ENCODE assay signal across 8 cellular contexts in the genomic region with DNA sequence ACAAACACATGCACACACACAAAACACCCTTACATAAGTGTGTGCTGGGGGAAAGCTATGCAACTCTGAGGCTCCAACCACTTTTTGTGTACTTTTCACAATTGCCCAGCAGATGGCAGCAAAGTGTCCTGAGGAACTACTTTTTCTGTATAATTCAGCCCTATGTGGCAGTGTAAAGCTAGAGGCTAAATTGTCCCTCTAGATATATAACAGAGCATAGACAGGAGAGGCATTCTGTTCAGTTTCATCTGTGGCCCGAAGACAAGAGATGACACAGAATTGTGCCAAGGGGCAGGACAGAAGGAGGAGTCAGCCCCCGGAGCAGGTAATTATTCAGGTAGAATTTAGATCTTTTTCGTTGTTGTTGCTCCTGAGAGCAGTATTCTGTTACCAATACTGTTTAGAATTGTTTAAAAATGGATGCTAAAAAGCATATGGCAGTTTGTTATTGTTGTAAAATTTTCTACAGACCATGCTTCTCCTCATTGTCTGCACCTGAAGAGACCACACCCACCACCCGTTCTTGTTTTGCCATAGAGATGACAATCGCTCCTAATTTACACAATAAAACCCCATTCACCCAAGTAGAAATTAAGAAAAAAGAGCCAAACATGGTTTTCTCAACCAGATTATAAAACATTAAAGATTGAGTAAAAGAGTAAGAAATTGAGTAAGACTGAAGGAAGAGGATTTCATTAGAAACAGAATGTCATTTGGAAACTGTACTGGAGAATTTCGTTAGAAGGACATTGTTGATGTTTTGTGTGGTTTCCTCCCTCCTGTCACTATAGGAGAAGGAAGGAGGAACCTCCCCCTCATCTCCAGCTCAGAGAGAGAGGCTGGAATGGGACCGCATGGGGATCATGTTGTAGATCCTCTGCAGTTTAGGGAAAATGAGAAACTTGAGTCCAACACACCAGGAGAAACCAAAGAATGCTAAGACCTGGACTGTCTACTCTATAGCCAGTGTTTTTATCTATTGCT. TPM values are rescaled to one million over a fixed set of nuclear protein-coding genes. Genes with fewer than 3 reads are reported as not detected.
DNase-seq lines count a peak whose midpoint lies in the region; ATAC-seq and TF ChIP-seq lines count a peak whose summit lies in the region.

No MANE protein-coding gene starts in this region.

- TF ChIP-seq CTCF in dorsolateral prefrontal cortex (IDR thresholded peaks at IDR 0.05 in 54 of 56, conservative IDR thresholded peaks at IDR 0.05 in 2 of 56; ENCODE audit: low read depth in 1 of 56, partially characterized antibody in 56 of 56), result peak; percentile 57 to 86 (median 76)

- DNase-seq in AML-193 (lab: John Stamatoyannopoulos, UW), result peak; percentile 82 to 83
- DNase-seq in NCI-H69 (lab: John Stamatoyannopoulos, UW), result peak; percentile 74
- peak; percentile 21 to 60 for DNase-seq in activated CD4-positive, alpha-beta T cell treated with anti-CD3 and anti-CD28 coated beads, Interleukin-2, amount 50 U/mL, for 24 hours (ENCODE audit: low read depth in 1 of 2, low spot score in 1 of 2)
- peak in 5 of 10 donors; percentile 21 to 63 (median 52) for DNase-seq in dorsolateral prefrontal cortex
- DNase-seq in medulla oblongata (ENCODE audit: extremely low spot score), result peak; percentile 88
- DNase-seq in stimulated activated CD8-positive, alpha-beta memory T cell treated with anti-CD3 and anti-CD28 coated beads, Interleukin-2, amount 100 ng/mL, for 1 hour (ENCODE audit: low read depth in 2 of 2), result peak; percentile 27 to 32

- ATAC-seq in GM18909 (IDR thresholded peaks at IDR 0.05; ENCODE audit: poor library complexity, unreplicated experiment) (peak; percentile 75), HG03439 (IDR thresholded peaks at IDR 0.05; ENCODE audit: unreplicated experiment) (peak; percentile 57)

- H3K27ac ChIP-seq in dorsolateral prefrontal cortex, result peak overlapping the region in 10 of 59 donors; percentile 2 to 66 (median 35)

- peak overlapping the region in 5 of 59 donors; percentile 1 to 24 (median 15) for H3K4me3 ChIP-seq in dorsolateral prefrontal cortex

- intact Hi-C loops in dorsolateral prefrontal cortex (cut with DNase I), result loop anchor here (5.0 to 10.0 kb wide), 2 partner anchors 251 to 253 kb away; no protein-coding TSS in a partner anchor

- H3K27me3 ChIP-seq in dorsolateral prefrontal cortex, result peaks cover 0 to 10% (median 0%) of the 10 kb centered on the region in 45 donors

RNA-seq across cellular contexts. Expression of gene MS4A7, which starts 14.5 kb away (rescaled TPM):
- 10 to 100 TPM in 75 of 120 experiments, 1 to 10 TPM in 45; 1.9 to 50.4 (median 11.1) TPM for total RNA-seq in dorsolateral prefrontal cortex

RNA-seq across cellular contexts. Expression of gene MS4A14, which starts 32.4 kb away (rescaled TPM):
- total RNA-seq in dorsolateral prefrontal cortex, result 1 to 10 TPM in 92 of 120 experiments, under 1 TPM in 27, not detected in 1; 0.28 to 7.3 (median 1.4) TPM

RNA-seq across cellular contexts. Expression of gene MS4A6E, which starts 36.8 kb away (rescaled TPM):
- total RNA-seq in dorsolateral prefrontal cortex, result not detected
